In genomic region chr15:52208306-52208946, GRCh38 we compare ENCODE assay signal across 8 cellular contexts. TPM values are rescaled to one million over a fixed set of nuclear protein-coding genes. Genes with fewer than 3 reads are reported as not detected.
DNase-seq lines count a peak whose midpoint lies in the region; ATAC-seq lines count a peak whose summit lies in the region.

No MANE protein-coding gene starts in this region.

- H3K18ac ChIP-seq in mesendoderm (ENCODE audit: low read length): no peak overlapping the region

- no peak overlapping the region for H4K5ac ChIP-seq in mesendoderm (ENCODE audit: low read length)

- no CpG with 5 or more reads among the region's 2 CpGs for WGBS in mesendoderm (ENCODE audit: extremely low coverage, insufficient coverage, low lambda C conversion rate)

- H3K4ac ChIP-seq in mesendoderm (ENCODE audit: low read depth, low read length): no peak overlapping the region

- H3K56ac ChIP-seq in mesendoderm (ENCODE audit: low read length): no peak overlapping the region

- H2AK5ac ChIP-seq in mesendoderm (ENCODE audit: low read length): no peak overlapping the region

- no peaks in the 10 kb centered on the region for H3K79me2 ChIP-seq in mesendoderm (ENCODE audit: control insufficient read depth, insufficient read depth, low read length)

- H2BK120ac ChIP-seq in mesendoderm (ENCODE audit: low read depth, low read length): no peak overlapping the region

- H2BK15ac ChIP-seq in mesendoderm (replicated peaks; ENCODE audit: low read depth): no peak overlapping the region

- no peak overlapping the region for H4K8ac ChIP-seq in mesendoderm (ENCODE audit: low read depth, low read length)

- no peak overlapping the region for H3K27ac ChIP-seq in mesendoderm (ENCODE audit: low read depth, low read length)

- H3K23ac ChIP-seq in mesendoderm (ENCODE audit: low read length): no peak overlapping the region

- DNase-seq in NK-92 treated with Interleukin-12 subunit alpha and Interleukin-12 subunit beta, amount 100 ng/mL, for 24 hours (lab: John Stamatoyannopoulos, UW): peak; percentile 40
- DNase-seq in NK-92 (lab: John Stamatoyannopoulos, UW; ENCODE audit: unreplicated experiment) (no peak), NCI-H460 (ENCODE audit: extremely low read depth, low read depth) (peak; percentile 74), dedifferentiated amniotic fluid mesenchymal stem cell (ENCODE audit: extremely low spot score) (peak; percentile 17), mesendoderm (peak; percentile 92)
- DNase-seq in activated CD4-positive, alpha-beta T cell treated with anti-CD3 and anti-CD28 coated beads for 4 hours: peak; percentile 63 to 73
- peak; percentile 88 for DNase-seq in stimulated activated CD8-positive, alpha-beta memory T cell treated with anti-CD3 and anti-CD28 coated beads, Interleukin-4, amount 100 ng/mL, for 48 hours

- H3K4me2 ChIP-seq in mesendoderm (ENCODE audit: low read length): no peak overlapping the region

- no peaks in the 10 kb centered on the region for H3K4me1 ChIP-seq in mesendoderm (ENCODE audit: control insufficient read depth, low read depth, low read length)

- ATAC-seq in HG02885 (IDR thresholded peaks at IDR 0.05; ENCODE audit: poor library complexity, unreplicated experiment): peak; percentile 89

- H3K36me3 ChIP-seq in mesendoderm (ENCODE audit: control insufficient read depth, insufficient read depth, low read length): no peaks in the 10 kb centered on the region

- no peaks in the 10 kb centered on the region for H3K79me1 ChIP-seq in mesendoderm (ENCODE audit: low read length)

- no peak overlapping the region for H3K4me3 ChIP-seq in mesendoderm (ENCODE audit: low read length)

- no peak overlapping the region for H3K9ac ChIP-seq in mesendoderm (ENCODE audit: low read length)

- no peaks in the 10 kb centered on the region for H3K27me3 ChIP-seq in mesendoderm (ENCODE audit: insufficient read depth, low read length, poor library complexity)

- no peak overlapping the region for H2BK5ac ChIP-seq in mesendoderm (ENCODE audit: low read length)

RNA-seq across cellular contexts. Expression of gene GNB5, which starts 17.2 kb away (rescaled TPM):
- total RNA-seq in NCI-H460 (2014; rRNA removed; shearing (Covaris generic)): 113 and 121 TPM in 2 replicates
- 91.2 and 102 TPM in 2 replicates for polyA plus RNA-seq in NCI-H460 (2014; cell fraction: nucleus; rRNA removed)
- polyA plus RNA-seq in mesendoderm (2013, experiment 1 of 2): 9.0 TPM
- 9.4 TPM for polyA plus RNA-seq in mesendoderm (2013, experiment 2 of 2)
